In genomic region chr14:36105401-36105800, GRCh38 we compare ENCODE assay signal across 9 cellular contexts.
DNase-seq lines count a peak whose midpoint lies in the region; ATAC-seq and TF ChIP-seq lines count a peak whose summit lies in the region.
"Had no signal": no experiment of that assay in that cellular context is flagged by ENCODE, and none has a peak within 500 bp of the region (broad histone marks: within the 10 kb centered on the region; RNA-seq: fewer than 3 reads in every experiment).

No MANE protein-coding gene starts in this region.

- H3K4me3 ChIP-seq in Karpas-422 (ENCODE audit: low read length) = no peak overlapping the region
- H3K4me3 ChIP-seq in Panc1 (ENCODE audit: low read depth in 2 of 2, low read length in 2 of 2) = no peak overlapping the region
- H3K4me3 ChIP-seq in kidney epithelial cell (ENCODE audit: low read depth, low read length) = no peak overlapping the region

- BruUV-seq in Panc1 (replicated peaks; lab: Mats Ljungman, UMichigan) = no TSS peak

- H3K36me3 ChIP-seq in Karpas-422 (ENCODE audit: insufficient read depth, low read length) = no peaks in the 10 kb centered on the region
- H3K36me3 ChIP-seq in Panc1 (ENCODE audit: control insufficient read depth, insufficient read depth, low read length) = no peaks in the 10 kb centered on the region
- H3K36me3 ChIP-seq in kidney epithelial cell (ENCODE audit: control insufficient read depth, insufficient read depth, low read length) = no peaks in the 10 kb centered on the region

- ATAC-seq in Panc1 (no peak), left cardiac atrium (no peak), GM21619 (IDR thresholded peaks at IDR 0.05; ENCODE audit: unreplicated experiment) (no peak)
- ATAC-seq: activated CD8-positive, alpha-beta memory T cell treated with anti-CD3 and anti-CD28 coated beads, Interleukin-2, amount 10 ng/mL, durations not matched to agents 7 days and 5 days had no signal

- TF ChIP-seq CTCF in Panc1 (IDR thresholded peaks at IDR 0.05) (peak; percentile 12; the same call in 1 of the 2 replicates), kidney epithelial cell (IDR thresholded peaks at IDR 0.05; ENCODE audit: insufficient read depth, low read length, poor library complexity, severe bottlenecking) (peak; percentile 43)

- no peak overlapping the region for H3K4me2 ChIP-seq in Karpas-422 (ENCODE audit: low read depth, low read length, poor library complexity, severe bottlenecking)

- POLR2A ChIA-PET in Panc1 (lab: Charles Lee) = no interaction called here

- no peak overlapping the region for H3K9ac ChIP-seq in Karpas-422 (ENCODE audit: low read length)

- H3K9me3 ChIP-seq in Karpas-422 (ENCODE audit: low read length) (no peaks in the 10 kb centered on the region), Panc1 (ENCODE audit: control insufficient read depth, insufficient read depth, low read depth, low read length) (no peaks in the 10 kb centered on the region)

- no peak overlapping the region for H2AFZ ChIP-seq in Karpas-422 (ENCODE audit: low read length)

- no peaks in the 10 kb centered on the region for H3K27me3 ChIP-seq in Karpas-422 (ENCODE audit: low read length)
- H3K27me3 ChIP-seq in Panc1 (ENCODE audit: control insufficient read depth, insufficient read depth, low read length) = peaks cover 2% of the 10 kb centered on the region; the same call in 1 of the 2 replicates
- H3K27me3 ChIP-seq in kidney epithelial cell (ENCODE audit: control insufficient read depth, insufficient read depth, low read length) = no peaks in the 10 kb centered on the region

- no peaks in the 10 kb centered on the region for H3K79me2 ChIP-seq in Karpas-422 (ENCODE audit: low read length)

- intact Hi-C loops in Panc1 (cut with micrococcal nuclease; ENCODE audit: unreplicated experiment) = no loop called here
- intact Hi-C loops in left cardiac atrium (cut with DNase I) = no loop called here

- in situ Hi-C loops in Panc1 (cut with HindIII; ENCODE audit: low pct_unique_long_range_greater_than_20kb, low sequenced_read_pairs) = no loop called here

- no peaks in the 10 kb centered on the region for H3K9me2 ChIP-seq in Karpas-422 (replicated peaks; ENCODE audit: insufficient read depth, low read length)

- CTCF ChIA-PET in Panc1 (lab: Charles Lee) = interaction anchor here (0.5 kb wide), 1 partner anchor 630 kb away, joined by 3 read pairs; no protein-coding TSS in a partner anchor

- DNase-seq in DMS153 (lab: John Stamatoyannopoulos, UW) (peak; percentile 65), Karpas-422 (peak; percentile 72), Panc1 (ENCODE audit: low read depth, low spot score) (no peak), kidney epithelial cell (ENCODE audit: low read depth) (peak; percentile 50), left cardiac atrium (no peak), germinal center (ENCODE audit: low spot score) (no peak)
- no peak for DNase-seq in activated naive CD4-positive, alpha-beta T cell (lab: John Stamatoyannopoulos, UW)
- DNase-seq: activated CD8-positive, alpha-beta memory T cell treated with anti-CD3 and anti-CD28 coated beads, Interleukin-2, amount 10 ng/mL, durations not matched to agents 7 days and 5 days had no signal

- no peaks in the 10 kb centered on the region for H4K20me1 ChIP-seq in Karpas-422 (ENCODE audit: insufficient read depth, low read depth, low read length)

- H3K27ac ChIP-seq in Karpas-422 (ENCODE audit: low read length) (no peak overlapping the region), Panc1 (ENCODE audit: low read length) (no peak overlapping the region)

- 0 out of 2 replicates have a peak, but pooled peaks cover 4% of the 10 kb centered on the region for H3K4me1 ChIP-seq in Karpas-422 (ENCODE audit: low read length)
- no peaks in the 10 kb centered on the region for H3K4me1 ChIP-seq in Panc1 (ENCODE audit: control insufficient read depth, insufficient read depth, low read length)

Comparison
In these comparisons a context has a peak if more than half of its experiments do, and no peak if none do; other contexts are left out.
1. DNase-seq: peak in DMS153 (single experiment), Karpas-422 (single experiment) and kidney epithelial cell (single experiment); none in Panc1 (single experiment), left cardiac atrium (single experiment), activated naive CD4-positive, alpha-beta T cell (0 of 4) and germinal center (single experiment).